26 cellular contexts compared by ENCODE assay signal in the genomic region with DNA sequence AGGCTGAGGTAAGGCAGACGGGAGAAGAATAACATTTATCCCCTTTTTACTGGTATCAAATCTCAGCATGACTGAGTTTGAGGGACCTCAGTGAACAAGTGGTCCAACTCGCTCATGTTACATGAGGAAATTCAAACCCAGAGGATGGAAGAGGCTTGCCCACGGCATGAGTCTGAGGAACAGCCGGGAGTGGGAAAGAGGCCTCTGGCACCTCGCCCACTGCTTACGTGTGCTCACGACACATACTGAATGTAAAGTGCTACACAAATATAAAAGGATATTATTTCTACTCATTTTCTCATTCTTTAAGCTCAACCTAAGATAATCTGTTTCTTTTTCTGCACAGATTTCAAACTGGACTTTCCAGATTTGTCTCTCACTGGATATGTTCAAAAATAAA. TPM values are rescaled to one million over a fixed set of nuclear protein-coding genes. Genes with fewer than 3 reads are reported as not detected.
DNase-seq lines count a peak whose midpoint lies in the region; ATAC-seq and TF ChIP-seq lines count a peak whose summit lies in the region.
"Had no signal": no experiment of that assay in that cellular context is flagged by ENCODE, and none has a peak within 500 bp of the region (broad histone marks: within the 10 kb centered on the region; RNA-seq: fewer than 3 reads in every experiment).

No MANE protein-coding gene starts in this region.

- no peak overlapping the region for H3K27ac ChIP-seq in GM23248

- H3K4me3 ChIP-seq in GM23248 (no peak overlapping the region), epithelial cell of esophagus (ENCODE audit: low read length) (no peak overlapping the region)
- H3K4me3 ChIP-seq: GM23338 had no signal

- TF ChIP-seq CTCF in epithelial cell of esophagus (IDR thresholded peaks at IDR 0.05; ENCODE audit: insufficient read depth, low read depth, low read length, missing control alignments) (no peak), mesothelial cell of epicardium (IDR thresholded peaks at IDR 0.05; ENCODE audit: unreplicated experiment) (no peak)

- peaks cover 9% of the 10 kb centered on the region for H3K4me1 ChIP-seq in GM23248 (ENCODE audit: insufficient read depth)

- no peak overlapping the region for H3K4me2 ChIP-seq in GM23248 (ENCODE audit: unreplicated experiment)
- H3K4me2 ChIP-seq: GM23338 had no signal

- 9 to 14% methylated on average over 7 of the region's 7 CpGs for WGBS in GM23248 (ENCODE audit: low coverage in 1 of 2, low lambda C conversion rate in 2 of 2, missing lambda C conversion rate in 2 of 2), 2 experiments

- no peaks in the 10 kb centered on the region for H3K27me3 Mint-ChIP-seq in mesothelial cell of epicardium (ENCODE audit: low read depth)
- H3K27me3 Mint-ChIP-seq in activated CD8-positive, alpha-beta T cell treated with anti-CD3 and anti-CD28 coated beads, Interleukin-2, amount 10 ng/mL, durations not matched to agents 7 days and 5 days (ENCODE audit: low read depth) = no peaks in the 10 kb centered on the region
- H3K27me3 Mint-ChIP-seq in stimulated activated naive B cell treated with anti-CD40 and anti-IgM and Interleukin-4, amounts not matched to agents 10 μg/mL and 1 μg/mL and 100 μg/mL, for 72 hours = no peaks in the 10 kb centered on the region
- H3K27me3 Mint-ChIP-seq: activated CD4-positive, alpha-beta T cell treated with anti-CD3 and anti-CD28 coated beads for 36 hours; memory B cell; naive thymus-derived CD4-positive, alpha-beta T cell; T-cell; type B pancreatic cell had no signal

- peak; percentile 37 for DNase-seq in GM23248
- DNase-seq in RPMI7951 (ENCODE audit: low read depth) = peak; percentile 9
- DNase-seq in epithelial cell of esophagus (ENCODE audit: low read depth) = peak; percentile 11
- DNase-seq in mesothelial cell of epicardium (ENCODE audit: low spot score in 2 of 2, unreplicated experiment in 2 of 2) = no peak
- DNase-seq in activated CD8-positive, alpha-beta T cell treated with anti-CD3 and anti-CD28 coated beads, Interleukin-2, amount 10 ng/mL, durations not matched to agents 7 days and 5 days = no peak
- DNase-seq in stimulated activated naive B cell treated with anti-CD40 and anti-IgM and Interleukin-4, amounts not matched to agents 10 μg/mL and 1 μg/mL and 100 μg/mL, for 72 hours = no peak
- DNase-seq: ACHN; activated CD4-positive, alpha-beta T cell treated with anti-CD3 and anti-CD28 coated beads for 36 hours; activated naive CD4-positive, alpha-beta T cell treated with anti-CD3 and anti-CD28 coated beads for 36 hours; activated T-cell treated with anti-CD3 and anti-CD28 coated beads, Interleukin-2, amount 50 U/mL, for 72 hours; C1 segment of cervical spinal cord; Calu3; effector CD8-positive, alpha-beta T cell; naive thymus-derived CD4-positive, alpha-beta T cell; NCI-H1417; NCI-H2227 treated with DMSO at 0.1 percent for 48 hours; OCI-M1; SHP77 treated with DMSO at 0.1 percent for 48 hours; stimulated activated CD4-positive, alpha-beta T cell treated with anti-CD3 and anti-CD28 coated beads, Interleukin-12 subunit alpha, Interleukin-12 subunit beta, amount 100 ng/mL, for 4 hours; T-cell had no signal

- H3K27me3 ChIP-seq in GM23248 (replicated peaks; ENCODE audit: insufficient read depth) = no peaks in the 10 kb centered on the region

- H3K4me3 Mint-ChIP-seq in mesothelial cell of epicardium = no peak overlapping the region
- H3K4me3 Mint-ChIP-seq in activated CD8-positive, alpha-beta T cell treated with anti-CD3 and anti-CD28 coated beads, Interleukin-2, amount 10 ng/mL, durations not matched to agents 7 days and 5 days = no peak overlapping the region
- H3K4me3 Mint-ChIP-seq in stimulated activated naive B cell treated with anti-CD40 and anti-IgM and Interleukin-4, amounts not matched to agents 10 μg/mL and 1 μg/mL and 100 μg/mL, for 72 hours = no peak overlapping the region
- H3K4me3 Mint-ChIP-seq: activated CD4-positive, alpha-beta T cell treated with anti-CD3 and anti-CD28 coated beads for 36 hours; activated naive CD4-positive, alpha-beta T cell treated with anti-CD3 and anti-CD28 coated beads for 36 hours; activated T-cell treated with anti-CD3 and anti-CD28 coated beads, Interleukin-2, amount 50 U/mL, for 72 hours; GM23338; naive thymus-derived CD4-positive, alpha-beta T cell; T-cell; type B pancreatic cell had no signal

- H3K27ac Mint-ChIP-seq in mesothelial cell of epicardium = peak overlapping the region; percentile 31
- no peak overlapping the region for H3K27ac Mint-ChIP-seq in activated CD8-positive, alpha-beta T cell treated with anti-CD3 and anti-CD28 coated beads, Interleukin-2, amount 10 ng/mL, durations not matched to agents 7 days and 5 days
- H3K27ac Mint-ChIP-seq in stimulated activated naive B cell treated with anti-CD40 and anti-IgM and Interleukin-4, amounts not matched to agents 10 μg/mL and 1 μg/mL and 100 μg/mL, for 72 hours = no peak overlapping the region
- H3K27ac Mint-ChIP-seq: activated CD4-positive, alpha-beta T cell treated with anti-CD3 and anti-CD28 coated beads for 36 hours; activated naive CD4-positive, alpha-beta T cell treated with anti-CD3 and anti-CD28 coated beads for 36 hours; activated T-cell treated with anti-CD3 and anti-CD28 coated beads, Interleukin-2, amount 50 U/mL, for 72 hours; GM23338; naive thymus-derived CD4-positive, alpha-beta T cell; T-cell; type B pancreatic cell had no signal

- no peak overlapping the region for H3K9ac ChIP-seq in GM23248

- no peaks in the 10 kb centered on the region for H3K79me2 ChIP-seq in GM23248 (ENCODE audit: insufficient read depth)

- no peak overlapping the region for H2AFZ ChIP-seq in GM23248
- H2AFZ ChIP-seq: GM23338 had no signal

- no peaks in the 10 kb centered on the region for H3K9me3 ChIP-seq in GM23248 (ENCODE audit: low read depth)

- in situ Hi-C loops in GM23248 (cut with MboI) = no loop called here

- H3K9me3 Mint-ChIP-seq in mesothelial cell of epicardium = peaks cover 11% of the 10 kb centered on the region
- H3K9me3 Mint-ChIP-seq in activated CD8-positive, alpha-beta T cell treated with anti-CD3 and anti-CD28 coated beads, Interleukin-2, amount 10 ng/mL, durations not matched to agents 7 days and 5 days (ENCODE audit: insufficient read depth) = no peaks in the 10 kb centered on the region
- H3K9me3 Mint-ChIP-seq in stimulated activated naive B cell treated with anti-CD40 and anti-IgM and Interleukin-4, amounts not matched to agents 10 μg/mL and 1 μg/mL and 100 μg/mL, for 72 hours = peaks cover 0 to 4% of the 10 kb centered on the region in 2 donors
- H3K9me3 Mint-ChIP-seq: activated naive CD4-positive, alpha-beta T cell treated with anti-CD3 and anti-CD28 coated beads for 36 hours; activated T-cell treated with anti-CD3 and anti-CD28 coated beads, Interleukin-2, amount 50 U/mL, for 72 hours; GM23338; memory B cell; T-cell; type B pancreatic cell had no signal

- POLR2A ChIA-PET in activated CD8-positive, alpha-beta T cell treated with anti-CD3 and anti-CD28 coated beads, Interleukin-2, amount 10 ng/mL, durations not matched to agents 7 days and 5 days (lab: Charles Lee) = no interaction called here

- H3F3A ChIP-seq in GM23248 (ENCODE audit: insufficient read depth) = peaks cover 5% of the 10 kb centered on the region; the same call in 1 of the 2 replicates

- peaks cover 6% of the 10 kb centered on the region for H3K4me1 Mint-ChIP-seq in mesothelial cell of epicardium
- H3K4me1 Mint-ChIP-seq in activated CD8-positive, alpha-beta T cell treated with anti-CD3 and anti-CD28 coated beads, Interleukin-2, amount 10 ng/mL, durations not matched to agents 7 days and 5 days (ENCODE audit: low read depth) = peaks cover 4% of the 10 kb centered on the region
- peaks cover 62 to 96% of the 10 kb centered on the region in 2 donors for H3K4me1 Mint-ChIP-seq in stimulated activated naive B cell treated with anti-CD40 and anti-IgM and Interleukin-4, amounts not matched to agents 10 μg/mL and 1 μg/mL and 100 μg/mL, for 72 hours

- CTCF ChIA-PET in activated CD8-positive, alpha-beta T cell treated with anti-CD3 and anti-CD28 coated beads, Interleukin-2, amount 10 ng/mL, durations not matched to agents 7 days and 5 days (lab: Charles Lee) = no interaction called here

- no peaks in the 10 kb centered on the region for H4K20me1 ChIP-seq in GM23248 (ENCODE audit: insufficient read depth)

- no peak for ATAC-seq in GM21367 (IDR thresholded peaks at IDR 0.05; ENCODE audit: unreplicated experiment)
- no peak for ATAC-seq in HG03342 (IDR thresholded peaks at IDR 0.05; ENCODE audit: unreplicated experiment)
- ATAC-seq in activated CD8-positive, alpha-beta T cell treated with anti-CD3 and anti-CD28 coated beads, Interleukin-2, amount 10 ng/mL, durations not matched to agents 7 days and 5 days = no peak
- ATAC-seq in stimulated activated naive B cell treated with anti-CD40 and anti-IgM and Interleukin-4, amounts not matched to agents 10 μg/mL and 1 μg/mL and 100 μg/mL, for 72 hours (replicated peaks) = no peak
- ATAC-seq: activated CD4-positive, alpha-beta T cell treated with anti-CD3 and anti-CD28 coated beads for 36 hours; activated T-cell treated with anti-CD3 and anti-CD28 coated beads, Interleukin-2, amount 50 U/mL, for 72 hours; esophagus mucosa; GM23338; naive thymus-derived CD4-positive, alpha-beta T cell; T-cell had no signal

- H3K36me3 ChIP-seq in GM23248 (ENCODE audit: low read depth) = no peaks in the 10 kb centered on the region

- H3K9me2 ChIP-seq in GM23248 (ENCODE audit: insufficient read depth) = no peaks in the 10 kb centered on the region

- H3K36me3 Mint-ChIP-seq in mesothelial cell of epicardium = peaks cover 41% of the 10 kb centered on the region
- H3K36me3 Mint-ChIP-seq in activated CD8-positive, alpha-beta T cell treated with anti-CD3 and anti-CD28 coated beads, Interleukin-2, amount 10 ng/mL, durations not matched to agents 7 days and 5 days (ENCODE audit: low read depth) = peaks cover 22% of the 10 kb centered on the region
- H3K36me3 Mint-ChIP-seq in stimulated activated naive B cell treated with anti-CD40 and anti-IgM and Interleukin-4, amounts not matched to agents 10 μg/mL and 1 μg/mL and 100 μg/mL, for 72 hours = peaks cover 43 to 74% of the 10 kb centered on the region in 2 donors

RNA-seq across cellular contexts. Expression of a gene that starts 14.7 kb away (rescaled TPM):
- not detected in 2 replicates for total RNA-seq in GM23248 (2014; rRNA removed; shearing (Covaris generic))
- polyA plus RNA-seq in GM23248 (2016; fragmentation: Nextera tagmentation; extraction: Ambion mirVana) = 0.63 TPM in 1 of 2 replicates, not detected in the other
- 1.6 and 1.8 TPM in 2 replicates for total RNA-seq in RPMI7951 (2014; rRNA removed; shearing (Covaris generic))
- total RNA-seq in mesothelial cell of epicardium = 11.3 to 14.8 TPM (median 13.7 TPM) in 3 replicates
- total RNA-seq in activated CD8-positive, alpha-beta T cell treated with anti-CD3 and anti-CD28 coated beads, Interleukin-2, amount 10 ng/mL, durations not matched to agents 7 days and 5 days = 1 to 10 TPM; 6.3 to 6.7 TPM

Comparison
In these comparisons a context has a peak if more than half of its experiments do, and no peak if none do; other contexts are left out.
1. DNase-seq: peak in GM23248 (single experiment), RPMI7951 (single experiment) and epithelial cell of esophagus (single experiment); none in mesothelial cell of epicardium (0 of 2), activated CD8-positive, alpha-beta T cell treated with anti-CD3 and anti-CD28 coated beads, Interleukin-2, amount 10 ng/mL, durations not matched to agents 7 days and 5 days (single experiment) and stimulated activated naive B cell treated with anti-CD40 and anti-IgM and Interleukin-4, amounts not matched to agents 10 μg/mL and 1 μg/mL and 100 μg/mL, for 72 hours (single experiment).